ENCODE assay signal across 31 cellular contexts in genomic region chr1:30183006-30183405, GRCh38.
"Had no signal": no experiment of that assay in that cellular context is flagged by ENCODE, and none has a peak within 500 bp of the region (broad histone marks: within the 10 kb centered on the region; RNA-seq: fewer than 3 reads in every experiment).

No MANE protein-coding gene starts in this region.

- H3K9me3 ChIP-seq: neutrophil, ovary, psoas muscle, right lobe of liver, thyroid gland, vagina had no signal

- H2AFZ ChIP-seq: parathyroid adenoma had no signal

- H3K4me2 ChIP-seq: smooth muscle cell had no signal

- H3K36me3 Mint-ChIP-seq: naive thymus-derived CD8-positive, alpha-beta T cell; natural killer cell treated with Interleukin-12 subunit alpha and Interleukin-12 subunit beta and Interleukin-15 and Interleukin-18, amount 100 ng/mL, for 72 hours; stimulated activated effector memory CD8-positive, alpha-beta T cell treated with anti-CD3 and anti-CD28 coated beads, Interleukin-12 subunit alpha, Interleukin-12 subunit beta, amount 100 ng/mL, for 72 hours; stimulated activated naive B cell treated with anti-CD40 and anti-IgM and Interleukin-4, amounts not matched to agents 10 μg/mL and 1 μg/mL and 100 μg/mL, for 72 hours had no signal

- H3K4me3 ChIP-seq: ovary, psoas muscle, right lobe of liver, skin epidermis, smooth muscle cell, spleen, stomach, thoracic aorta, thyroid gland, tibial nerve, upper lobe of left lung, vagina had no signal

- H3K27me3 ChIP-seq: ovary, right lobe of liver, thyroid gland, upper lobe of left lung, vagina had no signal

- H3K27me3 Mint-ChIP-seq: stimulated activated naive B cell treated with anti-CD40 and anti-IgM and Interleukin-4, amounts not matched to agents 10 μg/mL and 1 μg/mL and 100 μg/mL, for 72 hours had no signal

- H3K27ac ChIP-seq: neutrophil, ovary, parathyroid adenoma, psoas muscle, right lobe of liver, skin epidermis, spleen, stomach, thoracic aorta, thyroid gland, tibial nerve, upper lobe of left lung, vagina had no signal

- H3K9ac ChIP-seq: parathyroid adenoma had no signal

- H3K4me3 Mint-ChIP-seq: naive B cell; naive thymus-derived CD8-positive, alpha-beta T cell; natural killer cell treated with Interleukin-12 subunit alpha and Interleukin-12 subunit beta and Interleukin-15 and Interleukin-18, amount 100 ng/mL, for 72 hours; nephron progenitor cell; neural crest cell; stimulated activated effector memory CD8-positive, alpha-beta T cell treated with anti-CD3 and anti-CD28 coated beads, Interleukin-12 subunit alpha, Interleukin-12 subunit beta, amount 100 ng/mL, for 72 hours; stimulated activated naive B cell treated with anti-CD40 and anti-IgM and Interleukin-4, amounts not matched to agents 10 μg/mL and 1 μg/mL and 100 μg/mL, for 72 hours; stimulated activated naive CD8-positive, alpha-beta T cell treated with anti-CD3 and anti-CD28 coated beads, Interleukin-15, Interleukin-2, amounts not matched to agents 100 ng/mL and 50 ng/mL, for 24 hours had no signal

- H3K27ac Mint-ChIP-seq: naive thymus-derived CD8-positive, alpha-beta T cell; nephron progenitor cell; progenitor cell of endocrine pancreas; stimulated activated effector memory CD8-positive, alpha-beta T cell treated with anti-CD3 and anti-CD28 coated beads, Interleukin-12 subunit alpha, Interleukin-12 subunit beta, amount 100 ng/mL, for 72 hours; stimulated activated naive B cell treated with anti-CD40 and anti-IgM and Interleukin-4, amounts not matched to agents 10 μg/mL and 1 μg/mL and 100 μg/mL, for 72 hours; stimulated activated naive CD8-positive, alpha-beta T cell treated with anti-CD3 and anti-CD28 coated beads, Interleukin-15, Interleukin-2, amounts not matched to agents 100 ng/mL and 50 ng/mL, for 24 hours had no signal

- H3K9me3 Mint-ChIP-seq: natural killer cell treated with Interleukin-12 subunit alpha and Interleukin-12 subunit beta and Interleukin-15 and Interleukin-18, amount 100 ng/mL, for 72 hours; nephron progenitor cell; stimulated activated effector memory CD8-positive, alpha-beta T cell treated with anti-CD3 and anti-CD28 coated beads, Interleukin-12 subunit alpha, Interleukin-12 subunit beta, amount 100 ng/mL, for 72 hours had no signal

- ATAC-seq: naive thymus-derived CD8-positive, alpha-beta T cell; psoas muscle; right cardiac atrium; right lobe of liver; stimulated activated effector memory CD8-positive, alpha-beta T cell treated with anti-CD3 and anti-CD28 coated beads, Interleukin-12 subunit alpha, Interleukin-12 subunit beta, amount 100 ng/mL, for 72 hours; stimulated activated naive B cell treated with anti-CD40 and anti-IgM and Interleukin-4, amounts not matched to agents 10 μg/mL and 1 μg/mL and 100 μg/mL, for 72 hours had no signal

- DNase-seq: naive B cell; naive thymus-derived CD8-positive, alpha-beta T cell; nephron progenitor cell; nucleus accumbens; ovary; posterior cingulate gyrus; psoas muscle; right cardiac atrium; right lobe of liver; spleen; stimulated activated CD4-positive, alpha-beta T cell treated with anti-CD3 and anti-CD28 coated beads, Interleukin-12 subunit alpha, Interleukin-12 subunit beta, amount 100 ng/mL, for 4 hours; stimulated activated CD4-positive, alpha-beta T cell treated with anti-CD3 and anti-CD28 coated beads, Interleukin-1b, Interleukin-23, amount 100 ng/mL, for 48 hours; stimulated activated CD4-positive, alpha-beta T cell treated with anti-CD3 and anti-CD28 coated beads, Interleukin-4, amount 100 ng/mL, for 24 hours; stimulated activated naive B cell treated with anti-CD40 and anti-IgM and Interleukin-4, amounts not matched to agents 10 μg/mL and 1 μg/mL and 100 μg/mL, for 72 hours; stimulated activated naive CD4-positive, alpha-beta T cell treated with Interleukin-2 at 50 U/mL for 16 hours; thyroid gland; trophoblast cell; upper lobe of left lung had no signal

- H3K36me3 ChIP-seq: neutrophil, ovary, right lobe of liver, spleen, stomach, thoracic aorta, thyroid gland, tibial nerve, upper lobe of left lung, vagina had no signal

- H3K4me1 Mint-ChIP-seq: naive B cell; naive thymus-derived CD8-positive, alpha-beta T cell; stimulated activated naive B cell treated with anti-CD40 and anti-IgM and Interleukin-4, amounts not matched to agents 10 μg/mL and 1 μg/mL and 100 μg/mL, for 72 hours had no signal

- H3K79me2 ChIP-seq: parathyroid adenoma had no signal

- H3K4me1 ChIP-seq: parathyroid adenoma, psoas muscle, right lobe of liver, spleen, stomach, thyroid gland, tibial nerve, upper lobe of left lung, vagina had no signal
